In genomic region chr10:87053121-87053520, GRCh38 we compare ENCODE assay signal across 18 cellular contexts. TPM values are rescaled to one million over a fixed set of nuclear protein-coding genes. Genes with fewer than 3 reads are reported as not detected.
DNase-seq lines count a peak whose midpoint lies in the region; ATAC-seq, FAIRE-seq and TF ChIP-seq lines count a peak whose summit lies in the region.
"Had no signal": no experiment of that assay in that cellular context is flagged by ENCODE, and none has a peak within 500 bp of the region (broad histone marks: within the 10 kb centered on the region; RNA-seq: fewer than 3 reads in every experiment).

No MANE protein-coding gene starts in this region.

- H3K4me1 Mint-ChIP-seq in MCF 10A (ENCODE audit: insufficient read depth, unreplicated experiment), result no peaks in the 10 kb centered on the region
- H3K4me1 Mint-ChIP-seq: activated naive CD4-positive, alpha-beta T cell treated with anti-CD3 and anti-CD28 coated beads, Interleukin-2, amount 50 U/mL, for 24 hours; natural killer cell had no signal

- no peaks in the 10 kb centered on the region for H3K9me3 Mint-ChIP-seq in MCF 10A (ENCODE audit: unreplicated experiment)
- H3K9me3 Mint-ChIP-seq: activated naive CD4-positive, alpha-beta T cell treated with anti-CD3 and anti-CD28 coated beads, Interleukin-2, amount 50 U/mL, for 24 hours; natural killer cell had no signal

- ATAC-seq in GM21390 (IDR thresholded peaks at IDR 0.05; ENCODE audit: unreplicated experiment) (no peak), GM18520 (IDR thresholded peaks at IDR 0.05; ENCODE audit: unreplicated experiment) (no peak)
- ATAC-seq: natural killer cell had no signal

- no peaks in the 10 kb centered on the region for H3K27me3 Mint-ChIP-seq in MCF 10A (ENCODE audit: insufficient read depth, unreplicated experiment)
- H3K27me3 Mint-ChIP-seq: activated naive CD4-positive, alpha-beta T cell treated with anti-CD3 and anti-CD28 coated beads, Interleukin-2, amount 50 U/mL, for 24 hours had no signal

- no peak overlapping the region for H3K4me3 Mint-ChIP-seq in MCF 10A (ENCODE audit: unreplicated experiment)
- H3K4me3 Mint-ChIP-seq: activated naive CD4-positive, alpha-beta T cell treated with anti-CD3 and anti-CD28 coated beads, Interleukin-2, amount 50 U/mL, for 24 hours; natural killer cell had no signal

- CTCF ChIA-PET in MCF 10A (lab: Yijun Ruan, JAX), result interaction anchor here (1.1 kb wide), 1 partner anchor 13 kb away, joined by 3 read pairs; no protein-coding TSS in a partner anchor

- no peak for TF ChIP-seq CTCF in MCF 10A (IDR thresholded peaks at IDR 0.05; ENCODE audit: unreplicated experiment)

- POLR2A ChIA-PET in MCF 10A (lab: Yijun Ruan, JAX), result interaction anchor here (1.1 to 1.9 kb wide), 4 partner anchors 11 to 298 kb away, joined by 3 to 7 read pairs (median 6); no protein-coding TSS in a partner anchor

- H3K27ac Mint-ChIP-seq in MCF 10A (ENCODE audit: low read depth, unreplicated experiment), result no peak overlapping the region
- H3K27ac Mint-ChIP-seq: activated naive CD4-positive, alpha-beta T cell treated with anti-CD3 and anti-CD28 coated beads, Interleukin-2, amount 50 U/mL, for 24 hours; natural killer cell had no signal

- BruUV-seq in MCF 10A (replicated peaks; lab: Mats Ljungman, UMichigan), result no TSS peak

- intact Hi-C loops in MCF 10A (cut with micrococcal nuclease), result no loop called here

- no peaks in the 10 kb centered on the region for H3K36me3 Mint-ChIP-seq in MCF 10A (ENCODE audit: insufficient read depth, unreplicated experiment)
- H3K36me3 Mint-ChIP-seq: natural killer cell had no signal

- DNase-seq in Ammon's horn (ENCODE audit: low spot score) (peak; percentile 94), NCI-H446 treated with DMSO at 0.1 percent for 48 hours (lab: John Stamatoyannopoulos, UW) (peak; percentile 65), frontal cortex (ENCODE audit: low spot score in 2 of 2) (peak in 1 of 2 donors; percentile 28), nucleus accumbens (lab: John Stamatoyannopoulos, UW) (peak in 49 of 56 donors; percentile 8 to 80 (median 57)), MCF 10A (ENCODE audit: unreplicated experiment) (no peak), SHP77 treated with DMSO at 0.1 percent for 48 hours (lab: John Stamatoyannopoulos, UW) (no peak)
- DNase-seq: cerebellar nuclear complex; HCEC 1CT; KG1; natural killer cell; NCI-H187; stimulated activated naive CD4-positive, alpha-beta T cell treated with Interleukin-2 at 50 U/mL for 16 hours had no signal

- peak; percentile 51 for FAIRE-seq in frontal cortex (lab: Jason Lieb, UNC)

RNA-seq across cellular contexts. Expression of gene FAM25A, which starts 33.0 kb away (rescaled TPM):
- total RNA-seq in frontal cortex, result not detected
- total RNA-seq in MCF 10A (2022), result not detected in 2 replicates
- total RNA-seq: activated CD8-positive, alpha-beta memory T cell treated with anti-CD3 and anti-CD28 coated beads for 36 hours; liver; natural killer cell; skeletal muscle tissue had no signal

RNA-seq across cellular contexts. Expression of gene GLUD1, which starts 41.5 kb away (rescaled TPM):
- 213 TPM for total RNA-seq in frontal cortex
- total RNA-seq in MCF 10A (2022), result 171 and 275 TPM in 2 replicates

RNA-seq across cellular contexts. Expression of gene SHLD2, which starts 41.9 kb away (rescaled TPM):
- total RNA-seq in frontal cortex (42.8 TPM), MCF 10A (2022) (28.1 and 31.8 TPM in 2 replicates)

Comparison
In these comparisons a context has a peak if more than half of its experiments do, and no peak if none do; other contexts are left out.
1. DNase-seq: peak in Ammon's horn (single experiment), NCI-H446 treated with DMSO at 0.1 percent for 48 hours (single experiment) and nucleus accumbens (49 of 56); none in MCF 10A (single experiment) and SHP77 treated with DMSO at 0.1 percent for 48 hours (single experiment).